10 cellular contexts compared by ENCODE assay signal in genomic region chr19:35604436-35604835, GRCh38. TPM values are rescaled to one million over a fixed set of nuclear protein-coding genes. Genes with fewer than 3 reads are reported as not detected.
DNase-seq lines count a peak whose midpoint lies in the region; TF ChIP-seq lines count a peak whose summit lies in the region.
"Not testable (repeated sequence)": the region's sequence is repeated elsewhere in the genome, so short reads cannot be mapped to it uniquely, and the experiment has no call there.
"Had no signal": no experiment of that assay in that cellular context is flagged by ENCODE, and none has a peak within 500 bp of the region (broad histone marks: within the 10 kb centered on the region; RNA-seq: fewer than 3 reads in every experiment).

No MANE protein-coding gene starts in this region.

- CTCF ChIA-PET in MCF 10A (lab: Yijun Ruan, JAX): interaction anchor here (1.0 to 1.1 kb wide), 2 partner anchors 56 to 252 kb away, joined by 3 read pairs; no protein-coding TSS in a partner anchor

- TF ChIP-seq CTCF in MCF 10A (IDR thresholded peaks at IDR 0.05; ENCODE audit: unreplicated experiment); hepatocyte (IDR thresholded peaks at IDR 0.05; ENCODE audit: poor library complexity); progenitor cell of endocrine pancreas (IDR thresholded peaks at IDR 0.05; ENCODE audit: unreplicated experiment): not testable (repeated sequence)

- WGBS in hepatocyte (ENCODE audit: low lambda C conversion rate, missing lambda C conversion rate): 81% methylated on average over 4 of the region's 4 CpGs

- not testable (repeated sequence) for H3K4me1 Mint-ChIP-seq in MCF 10A (ENCODE audit: insufficient read depth, unreplicated experiment); progenitor cell of endocrine pancreas (ENCODE audit: low read depth)

- H3K79me2 ChIP-seq in hepatocyte: not testable (repeated sequence)

- not testable (repeated sequence) for H3K9me3 Mint-ChIP-seq in MCF 10A (ENCODE audit: unreplicated experiment); progenitor cell of endocrine pancreas (ENCODE audit: low read depth)

- not testable (repeated sequence) for H3K27me3 ChIP-seq in hepatocyte

- H3K27ac Mint-ChIP-seq in MCF 10A (ENCODE audit: low read depth, unreplicated experiment): peak overlapping the region; percentile 10
- H3K27ac Mint-ChIP-seq in progenitor cell of endocrine pancreas: peak overlapping the region; percentile 93

- not testable (repeated sequence) for H3K9me3 ChIP-seq in hepatocyte (ENCODE audit: low read depth)

- not testable (repeated sequence) for H3K4me3 ChIP-seq in hepatocyte

- H4K20me1 ChIP-seq in hepatocyte (ENCODE audit: insufficient read depth, poor library complexity, severe bottlenecking): not testable (repeated sequence)

- not testable (repeated sequence) for H2AFZ ChIP-seq in hepatocyte

- H3K9me2 ChIP-seq in hepatocyte (replicated peaks; ENCODE audit: insufficient read depth): not testable (repeated sequence)

- intact Hi-C loops in MCF 10A (cut with micrococcal nuclease): not testable (repeated sequence)

- H3K4me3 Mint-ChIP-seq in MCF 10A (ENCODE audit: unreplicated experiment); progenitor cell of endocrine pancreas (ENCODE audit: low read depth): not testable (repeated sequence)

- H3K4me2 ChIP-seq in hepatocyte: not testable (repeated sequence)

- POLR2A ChIA-PET in MCF 10A (lab: Yijun Ruan, JAX): not testable (repeated sequence)

- not testable (repeated sequence) for H3K36me3 ChIP-seq in hepatocyte (replicated peaks; ENCODE audit: insufficient read depth, low read depth)

- not testable (repeated sequence) for H3K4me1 ChIP-seq in hepatocyte (ENCODE audit: insufficient read depth)

- not testable (repeated sequence) for H3K27me3 Mint-ChIP-seq in MCF 10A (ENCODE audit: insufficient read depth, unreplicated experiment)
- peaks cover 27% of the 10 kb centered on the region for H3K27me3 Mint-ChIP-seq in progenitor cell of endocrine pancreas

- DNase-seq in LoVo (ENCODE audit: low spot score) (peak; percentile 6), SW480 (ENCODE audit: low spot score) (peak; percentile 61)
- not testable (repeated sequence) for DNase-seq in MCF 10A (ENCODE audit: unreplicated experiment); hepatocyte (ENCODE audit: low spot score); progenitor cell of endocrine pancreas (ENCODE audit: low spot score, unreplicated experiment)

- peak overlapping the region; percentile 33 for H3K27ac ChIP-seq in hepatocyte

- BruUV-seq in MCF 10A (replicated peaks; lab: Mats Ljungman, UMichigan): not testable (repeated sequence)

- not testable (repeated sequence) for H3K36me3 Mint-ChIP-seq in MCF 10A (ENCODE audit: insufficient read depth, unreplicated experiment); progenitor cell of endocrine pancreas (ENCODE audit: insufficient read depth)

RNA-seq across cellular contexts. Expression of gene HAUS5, which starts 8.1 kb away (rescaled TPM):
- total RNA-seq in MCF 10A (2022): 6.3 and 10.6 TPM in 2 replicates
- total RNA-seq in hepatocyte: 4.9 and 6.3 TPM in 2 replicates
- polyA plus RNA-seq in hepatocyte: 12.6 and 15.4 TPM in 2 replicates
- 32.9 and 34.1 TPM in 2 replicates for total RNA-seq in progenitor cell of endocrine pancreas

RNA-seq across cellular contexts. Expression of gene PMIS2, which starts 18.5 kb away (rescaled TPM):
- not detected in 2 replicates for total RNA-seq in MCF 10A (2022)
- not detected in 2 replicates for total RNA-seq in hepatocyte
- polyA plus RNA-seq in hepatocyte: not detected in 2 replicates
- not detected in 2 replicates for total RNA-seq in progenitor cell of endocrine pancreas
- total RNA-seq: CD4-positive, CD25-positive, alpha-beta regulatory T cell; CD8-positive, alpha-beta memory T cell; GM23248; H4; HT-29 had no signal
- polyA plus RNA-seq: CD4-positive, CD25-positive, alpha-beta regulatory T cell; CD8-positive, alpha-beta memory T cell; GM23248 had no signal

RNA-seq across cellular contexts. Expression of gene RBM42, which starts 24.4 kb away (rescaled TPM):
- total RNA-seq in MCF 10A (2022) (84.2 and 87.7 TPM in 2 replicates), hepatocyte (43.3 and 43.6 TPM in 2 replicates), progenitor cell of endocrine pancreas (69.2 and 76.0 TPM in 2 replicates)
- 113 and 125 TPM in 2 replicates for polyA plus RNA-seq in hepatocyte

RNA-seq across cellular contexts. Expression of gene ETV2, which starts 37.1 kb away (rescaled TPM):
- total RNA-seq in MCF 10A (2022) (0.44 and 1.0 TPM in 2 replicates), hepatocyte (1.0 and 1.4 TPM in 2 replicates), progenitor cell of endocrine pancreas (1.0 and 1.3 TPM in 2 replicates)
- polyA plus RNA-seq in hepatocyte: 0.79 and 3.5 TPM in 2 replicates
- total RNA-seq: CD4-positive, CD25-positive, alpha-beta regulatory T cell; GM23248 had no signal

RNA-seq across cellular contexts. Expression of gene ATP4A, which starts 41.0 kb away (rescaled TPM):
- not detected in 2 replicates for total RNA-seq in MCF 10A (2022)
- total RNA-seq in hepatocyte: 5.0 and 6.4 TPM in 2 replicates
- 3.5 and 5.1 TPM in 2 replicates for polyA plus RNA-seq in hepatocyte
- total RNA-seq in progenitor cell of endocrine pancreas: 0.18 TPM in 1 of 2 replicates, not detected in the other
- total RNA-seq: CD4-positive, CD25-positive, alpha-beta regulatory T cell; CD8-positive, alpha-beta memory T cell; GM23248; H4; HT-29 had no signal
- polyA plus RNA-seq: CD4-positive, CD25-positive, alpha-beta regulatory T cell; CD8-positive, alpha-beta memory T cell; GM23248 had no signal
